ENCODE assay signal across 1 cellular context in genomic region chr4:73751166-73751565, GRCh38.
TF ChIP-seq lines count a peak whose summit lies in the region.

No MANE protein-coding gene starts in this region.

TF ChIP-seq in GM12878, 131 proteins besides CTCF, POLR2A, EP300 and RAD21 (continued from another document):
- TF ChIP-seq, protein P1, sequence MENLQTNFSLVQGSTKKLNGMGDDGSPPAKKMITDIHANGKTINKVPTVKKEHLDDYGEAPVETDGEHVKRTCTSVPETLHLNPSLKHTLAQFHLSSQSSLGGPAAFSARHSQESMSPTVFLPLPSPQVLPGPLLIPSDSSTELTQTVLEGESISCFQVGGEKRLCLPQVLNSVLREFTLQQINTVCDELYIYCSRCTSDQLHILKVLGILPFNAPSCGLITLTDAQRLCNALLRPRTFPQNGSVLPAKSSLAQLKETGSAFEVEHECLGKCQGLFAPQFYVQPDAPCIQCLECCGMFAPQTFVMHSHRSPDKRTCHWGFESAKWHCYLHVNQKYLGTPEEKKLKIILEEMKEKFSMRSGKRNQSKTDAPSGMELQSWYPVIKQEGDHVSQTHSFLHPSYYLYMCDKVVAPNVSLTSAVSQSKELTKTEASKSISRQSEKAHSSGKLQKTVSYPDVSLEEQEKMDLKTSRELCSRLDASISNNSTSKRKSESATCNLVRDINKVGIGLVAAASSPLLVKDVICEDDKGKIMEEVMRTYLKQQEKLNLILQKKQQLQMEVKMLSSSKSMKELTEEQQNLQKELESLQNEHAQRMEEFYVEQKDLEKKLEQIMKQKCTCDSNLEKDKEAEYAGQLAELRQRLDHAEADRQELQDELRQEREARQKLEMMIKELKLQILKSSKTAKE (IDR thresholded peaks at IDR 0.05; ENCODE audit: low read depth, poor library complexity, severe bottlenecking), result peak; percentile 40
- TF ChIP-seq, protein P2, sequence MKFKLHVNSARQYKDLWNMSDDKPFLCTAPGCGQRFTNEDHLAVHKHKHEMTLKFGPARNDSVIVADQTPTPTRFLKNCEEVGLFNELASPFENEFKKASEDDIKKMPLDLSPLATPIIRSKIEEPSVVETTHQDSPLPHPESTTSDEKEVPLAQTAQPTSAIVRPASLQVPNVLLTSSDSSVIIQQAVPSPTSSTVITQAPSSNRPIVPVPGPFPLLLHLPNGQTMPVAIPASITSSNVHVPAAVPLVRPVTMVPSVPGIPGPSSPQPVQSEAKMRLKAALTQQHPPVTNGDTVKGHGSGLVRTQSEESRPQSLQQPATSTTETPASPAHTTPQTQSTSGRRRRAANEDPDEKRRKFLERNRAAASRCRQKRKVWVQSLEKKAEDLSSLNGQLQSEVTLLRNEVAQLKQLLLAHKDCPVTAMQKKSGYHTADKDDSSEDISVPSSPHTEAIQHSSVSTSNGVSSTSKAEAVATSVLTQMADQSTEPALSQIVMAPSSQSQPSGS (IDR thresholded peaks at IDR 0.05; ENCODE audit: low read length), result no peak
- TF ChIP-seq DPF2 (IDR thresholded peaks at IDR 0.05) (0 out of 2 replicates have a peak, but pooled peaks have one; percentile 40), TBL1XR1 (IDR thresholded peaks at IDR 0.05; ENCODE audit: low read depth, low read length) (no peak), IKZF1 (conservative IDR thresholded peaks at IDR 0.05) (peak; percentile 43), EGR1 (IDR thresholded peaks at IDR 0.05; ENCODE audit: borderline replicate concordance in 1 of 2, low read depth in 2 of 2, low read length in 2 of 2) (no peak), CREB1 (IDR thresholded peaks at IDR 0.05; ENCODE audit: low read depth) (no peak), ZSCAN29 (IDR thresholded peaks at IDR 0.05) (no peak), ATF7 (IDR thresholded peaks at IDR 0.05; ENCODE audit: low read depth) (peak; percentile 39; the same call in 1 of the 2 replicates), PBX3 (IDR thresholded peaks at IDR 0.05; ENCODE audit: insufficient replicate concordance, low read depth, low read length) (no peak), IKZF2 (IDR thresholded peaks at IDR 0.05) (peak in 1 of 2 experiments; percentile 42; a peak in 2 of 4 replicates), SMARCA5 (IDR thresholded peaks at IDR 0.05) (no peak), PAX5 (IDR thresholded peaks at IDR 0.05; ENCODE audit: borderline replicate concordance, low read depth, low read length) (0 out of 2 replicates have a peak, but pooled peaks have one; percentile 18)
